In the genomic region with DNA sequence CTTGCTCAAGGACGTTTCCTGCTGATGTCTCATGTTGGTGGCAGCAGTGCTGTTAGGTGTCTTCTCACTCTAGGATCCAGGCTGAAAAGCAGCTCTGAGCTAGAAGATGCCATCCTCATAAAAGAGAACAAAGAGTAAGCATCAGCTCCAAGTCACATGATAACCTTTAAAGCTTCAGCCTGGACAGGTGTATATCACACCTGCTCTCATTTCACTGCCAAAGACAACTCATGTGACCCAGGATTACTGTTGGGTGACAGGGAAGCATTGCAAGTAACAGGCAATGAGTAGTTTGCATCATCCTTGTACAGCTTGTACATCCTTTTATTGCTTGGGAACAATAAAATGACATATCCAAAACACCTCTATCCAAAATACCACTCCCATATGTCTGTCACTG, we compare ENCODE assay signal across 17 cellular contexts.
DNase-seq lines count a peak whose midpoint lies in the region; ATAC-seq and TF ChIP-seq lines count a peak whose summit lies in the region.
"Had no signal": no experiment of that assay in that cellular context is flagged by ENCODE, and none has a peak within 500 bp of the region (broad histone marks: within the 10 kb centered on the region; RNA-seq: fewer than 3 reads in every experiment).

No MANE protein-coding gene starts in this region.

- H3K36me3 Mint-ChIP-seq in nephron progenitor cell (ENCODE audit: low read depth), result no peaks in the 10 kb centered on the region
- H3K36me3 Mint-ChIP-seq: CD8-positive, alpha-beta T cell had no signal

- intact Hi-C loops in Right ventricle myocardium inferior (cut with DNase I), result no loop called here

- peak; percentile 72 for DNase-seq in G401 (ENCODE audit: low spot score)
- peak; percentile 91 for DNase-seq in NCI-H146 (lab: John Stamatoyannopoulos, UW)
- DNase-seq in NCI-H345 treated with DMSO at 0.1 percent for 48 hours (lab: John Stamatoyannopoulos, UW; ENCODE audit: unreplicated experiment), result peak; percentile 41
- DNase-seq in cerebellum (ENCODE audit: low spot score), result peak; percentile 51
- DNase-seq in nephron progenitor cell, result no peak
- DNase-seq in MV-4-11 (lab: John Stamatoyannopoulos, UW), result no peak
- no peak for DNase-seq in Right ventricle myocardium inferior (ENCODE audit: missing footprints)
- DNase-seq: Calu3; CD8-positive, alpha-beta T cell; KG1; NCI-H1930; NCI-H226; NCI-H526; PC-3; T-helper 1 cell; T-helper 9 cell had no signal

- no peak overlapping the region for H3K27ac Mint-ChIP-seq in nephron progenitor cell
- H3K27ac Mint-ChIP-seq: CD8-positive, alpha-beta T cell had no signal

- no peak for TF ChIP-seq CTCF in nephron progenitor cell (IDR thresholded peaks at IDR 0.05)

- peaks cover 6% of the 10 kb centered on the region for H3K27me3 Mint-ChIP-seq in nephron progenitor cell (ENCODE audit: low read depth, poor library complexity)

- H3K4me3 Mint-ChIP-seq in nephron progenitor cell, result no peak overlapping the region
- H3K4me3 Mint-ChIP-seq: CD8-positive, alpha-beta T cell had no signal

- in situ Hi-C loops in G401 (cut with HindIII; ENCODE audit: low sequenced_read_pairs), result no loop called here

- H3K9me3 Mint-ChIP-seq in nephron progenitor cell, result peaks cover 83% of the 10 kb centered on the region

- no peak for ATAC-seq in Right ventricle myocardium inferior
- ATAC-seq: CD8-positive, alpha-beta T cell; HepG2; PC-3 had no signal

- no peaks in the 10 kb centered on the region for H3K4me1 Mint-ChIP-seq in nephron progenitor cell

Comparison
In these comparisons a context has a peak if more than half of its experiments do, and no peak if none do; other contexts are left out.
1. DNase-seq: peak in G401 (single experiment), NCI-H146 (single experiment), NCI-H345 treated with DMSO at 0.1 percent for 48 hours (single experiment) and cerebellum (single experiment); none in nephron progenitor cell (single experiment), MV-4-11 (single experiment) and Right ventricle myocardium inferior (single experiment).